25 cellular contexts compared by ENCODE assay signal in genomic region chr3:52434491-52435115, GRCh38. TPM values are rescaled to one million over a fixed set of nuclear protein-coding genes. Genes with fewer than 3 reads are reported as not detected.
DNase-seq lines count a peak whose midpoint lies in the region; ATAC-seq and TF ChIP-seq lines count a peak whose summit lies in the region.
"Had no signal": no experiment of that assay in that cellular context is flagged by ENCODE, and none has a peak within 500 bp of the region (broad histone marks: within the 10 kb centered on the region; RNA-seq: fewer than 3 reads in every experiment).

No MANE protein-coding gene starts in this region.

- H3K4me3 ChIP-seq in aorta (ENCODE audit: low read length in 2 of 2): no peak overlapping the region
- H3K4me3 ChIP-seq: GM23338, SJSA1, tibial artery had no signal

- H3K9me3 ChIP-seq in aorta (ENCODE audit: control insufficient read depth, low read length): no peaks in the 10 kb centered on the region
- H3K9me3 ChIP-seq: SJSA1, tibial artery had no signal

- H3K9me3 Mint-ChIP-seq in natural killer cell treated with Interleukin-12 subunit alpha and Interleukin-12 subunit beta and Interleukin-15 and Interleukin-18, amount 100 ng/mL, for 72 hours: no peaks in the 10 kb centered on the region
- no peaks in the 10 kb centered on the region for H3K9me3 Mint-ChIP-seq in natural killer cell
- H3K9me3 Mint-ChIP-seq in effector memory CD8-positive, alpha-beta T cell: no peaks in the 10 kb centered on the region
- H3K9me3 Mint-ChIP-seq: activated CD4-positive, alpha-beta memory T cell treated with anti-CD3 and anti-CD28 coated beads, Interleukin-2, amount 10 ng/mL, durations not matched to agents 7 days and 5 days; activated naive CD4-positive, alpha-beta T cell treated with anti-CD3 and anti-CD28 coated beads, Interleukin-2, amount 50 U/mL, for 24 hours; GM23338; immature natural killer cell; naive B cell had no signal

- DNase-seq in natural killer cell treated with Interleukin-12 subunit alpha and Interleukin-12 subunit beta and Interleukin-15 and Interleukin-18, amount 100 ng/mL, for 72 hours (ENCODE audit: low spot score): peak; percentile 31
- DNase-seq in natural killer cell (no peak), omental fat pad (ENCODE audit: low spot score) (peak; percentile 12), aorta (peak; percentile 37 to 41), NCI-H2227 treated with DMSO at 0.1 percent for 48 hours (lab: John Stamatoyannopoulos, UW) (no peak), C1 segment of cervical spinal cord (lab: John Stamatoyannopoulos, UW) (no peak), cerebellum (ENCODE audit: low spot score) (no peak)
- no peak for DNase-seq in effector memory CD8-positive, alpha-beta T cell
- DNase-seq: activated CD4-positive, alpha-beta memory T cell treated with anti-CD3 and anti-CD28 coated beads, Interleukin-2, amount 10 ng/mL, durations not matched to agents 7 days and 5 days; activated T-cell treated with anti-CD3 and anti-CD28 coated beads, Interleukin-2, amount 50 U/mL, for 1 hour; immature natural killer cell; KBM-7; naive B cell; NCI-H2029; NCI-H345; PC-3; stimulated activated CD4-positive, alpha-beta T cell treated with anti-CD3 and anti-CD28 coated beads, Interleukin-2, amount 100 ng/mL, for 48 hours; stimulated activated naive CD4-positive, alpha-beta T cell treated with Interleukin-2 at 50 U/mL for 16 hours; T-helper 2 cell had no signal

- H3K36me3 Mint-ChIP-seq in natural killer cell treated with Interleukin-12 subunit alpha and Interleukin-12 subunit beta and Interleukin-15 and Interleukin-18, amount 100 ng/mL, for 72 hours: no peaks in the 10 kb centered on the region
- no peaks in the 10 kb centered on the region for H3K36me3 Mint-ChIP-seq in natural killer cell
- no peaks in the 10 kb centered on the region for H3K36me3 Mint-ChIP-seq in effector memory CD8-positive, alpha-beta T cell (ENCODE audit: insufficient read depth)
- H3K36me3 Mint-ChIP-seq: activated naive CD4-positive, alpha-beta T cell treated with anti-CD3 and anti-CD28 coated beads, Interleukin-2, amount 50 U/mL, for 24 hours; immature natural killer cell; naive B cell had no signal

- H3K27me3 Mint-ChIP-seq in natural killer cell treated with Interleukin-12 subunit alpha and Interleukin-12 subunit beta and Interleukin-15 and Interleukin-18, amount 100 ng/mL, for 72 hours: no peaks in the 10 kb centered on the region
- H3K27me3 Mint-ChIP-seq in natural killer cell (ENCODE audit: low read depth in 2 of 2): peaks cover 0 to 3% of the 10 kb centered on the region in 2 donors
- peaks cover 0 to 8% of the 10 kb centered on the region in 2 donors for H3K27me3 Mint-ChIP-seq in effector memory CD8-positive, alpha-beta T cell
- H3K27me3 Mint-ChIP-seq: activated naive CD4-positive, alpha-beta T cell treated with anti-CD3 and anti-CD28 coated beads, Interleukin-2, amount 50 U/mL, for 24 hours had no signal

- intact Hi-C loops in natural killer cell (cut with micrococcal nuclease): no loop called here
- intact Hi-C loops in aorta (cut with DNase I): no loop called here

- H3K4me1 ChIP-seq in aorta (ENCODE audit: control insufficient read depth in 1 of 2, insufficient read depth in 2 of 2, low read length in 2 of 2): no peaks in the 10 kb centered on the region

- TF ChIP-seq CTCF in natural killer cell (IDR thresholded peaks at IDR 0.05): no peak
- TF ChIP-seq CTCF in omental fat pad (IDR thresholded peaks at IDR 0.05): no peak

- H3K4me3 Mint-ChIP-seq in natural killer cell treated with Interleukin-12 subunit alpha and Interleukin-12 subunit beta and Interleukin-15 and Interleukin-18, amount 100 ng/mL, for 72 hours: no peak overlapping the region
- no peak overlapping the region for H3K4me3 Mint-ChIP-seq in natural killer cell
- H3K4me3 Mint-ChIP-seq in effector memory CD8-positive, alpha-beta T cell: no peak overlapping the region
- H3K4me3 Mint-ChIP-seq: activated CD4-positive, alpha-beta memory T cell treated with anti-CD3 and anti-CD28 coated beads, Interleukin-2, amount 10 ng/mL, durations not matched to agents 7 days and 5 days; activated naive CD4-positive, alpha-beta T cell treated with anti-CD3 and anti-CD28 coated beads, Interleukin-2, amount 50 U/mL, for 24 hours; GM23338; immature natural killer cell; naive B cell had no signal

- H3K36me3 ChIP-seq in aorta (ENCODE audit: control insufficient read depth in 1 of 2, insufficient read depth in 2 of 2, low read length in 1 of 2): no peaks in the 10 kb centered on the region
- H3K36me3 ChIP-seq: SJSA1, tibial artery had no signal

- H3K27ac ChIP-seq in aorta (ENCODE audit: low read depth in 1 of 2, low read length in 2 of 2): no peak overlapping the region
- H3K27ac ChIP-seq: parathyroid adenoma, SJSA1, tibial artery had no signal

- H3K4me1 Mint-ChIP-seq in natural killer cell treated with Interleukin-12 subunit alpha and Interleukin-12 subunit beta and Interleukin-15 and Interleukin-18, amount 100 ng/mL, for 72 hours (ENCODE audit: low read depth in 2 of 2): no peaks in the 10 kb centered on the region
- H3K4me1 Mint-ChIP-seq in natural killer cell: no peaks in the 10 kb centered on the region
- H3K4me1 Mint-ChIP-seq in effector memory CD8-positive, alpha-beta T cell (ENCODE audit: low read depth in 2 of 2): peaks cover 0 to 3% of the 10 kb centered on the region in 2 donors
- H3K4me1 Mint-ChIP-seq: activated naive CD4-positive, alpha-beta T cell treated with anti-CD3 and anti-CD28 coated beads, Interleukin-2, amount 50 U/mL, for 24 hours; immature natural killer cell; naive B cell had no signal

- no peaks in the 10 kb centered on the region for H3K27me3 ChIP-seq in aorta (ENCODE audit: control insufficient read depth in 1 of 2, insufficient read depth in 2 of 2, low read length in 1 of 2)
- H3K27me3 ChIP-seq: SJSA1, tibial artery had no signal

- no peak for ATAC-seq in natural killer cell treated with Interleukin-12 subunit alpha and Interleukin-12 subunit beta and Interleukin-15 and Interleukin-18, amount 100 ng/mL, for 72 hours
- no peak for ATAC-seq in natural killer cell
- no peak for ATAC-seq in effector memory CD8-positive, alpha-beta T cell (replicated peaks)
- ATAC-seq in omental fat pad (ENCODE audit: low FRiP score): no peak
- no peak for ATAC-seq in aorta (ENCODE audit: low FRiP score)
- ATAC-seq: GM23338, PC-3 had no signal

- 91 to 95% methylated on average over 9 of the region's 9 CpGs for WGBS in aorta, 2 donors

- H3K27ac Mint-ChIP-seq in natural killer cell treated with Interleukin-12 subunit alpha and Interleukin-12 subunit beta and Interleukin-15 and Interleukin-18, amount 100 ng/mL, for 72 hours: no peak overlapping the region
- H3K27ac Mint-ChIP-seq in natural killer cell: no peak overlapping the region
- H3K27ac Mint-ChIP-seq in effector memory CD8-positive, alpha-beta T cell: peak overlapping the region; percentile 5 to 31
- H3K27ac Mint-ChIP-seq: activated CD4-positive, alpha-beta memory T cell treated with anti-CD3 and anti-CD28 coated beads, Interleukin-2, amount 10 ng/mL, durations not matched to agents 7 days and 5 days; activated naive CD4-positive, alpha-beta T cell treated with anti-CD3 and anti-CD28 coated beads, Interleukin-2, amount 50 U/mL, for 24 hours; naive B cell had no signal

RNA-seq across cellular contexts. Expression of gene SEMA3G, which starts 10.3 kb away (rescaled TPM):
- under 1 TPM in 1 of 2 donors, not detected in 1; 0.08 TPM for total RNA-seq in natural killer cell treated with Interleukin-12 subunit alpha and Interleukin-12 subunit beta and Interleukin-15 and Interleukin-18, amount 100 ng/mL, for 72 hours
- total RNA-seq in natural killer cell: under 1 TPM in 2 of 3 donors, not detected in 1; 0.07 to 0.55 TPM
- total RNA-seq in omental fat pad: 100 to 1,000 TPM in 3 of 4 donors, 10 to 100 TPM in 1; 21.3 to 200 (median 131) TPM
- 10 to 100 TPM; 12.5 to 23.8 TPM for total RNA-seq in aorta
- under 1 TPM in 1 of 2 donors, not detected in 1; 0.26 TPM for polyA plus RNA-seq in aorta
- 3.3 TPM for total RNA-seq in cerebellum
- polyA plus RNA-seq: immature natural killer cell had no signal

RNA-seq across cellular contexts. Expression of gene TNNC1, which starts 19.2 kb away (rescaled TPM):
- not detected for total RNA-seq in natural killer cell treated with Interleukin-12 subunit alpha and Interleukin-12 subunit beta and Interleukin-15 and Interleukin-18, amount 100 ng/mL, for 72 hours
- 1 to 10 TPM in 2 of 3 donors, not detected in 1; 1.1 to 1.2 TPM for total RNA-seq in natural killer cell
- total RNA-seq in omental fat pad: 1 to 10 TPM in 2 of 4 donors, not detected in 2; 2.4 to 2.5 TPM
- total RNA-seq in aorta: 1 to 10 TPM; 2.6 to 4.7 TPM
- polyA plus RNA-seq in aorta: 10 to 100 TPM in 1 of 2 donors, 1 to 10 TPM in 1; 3.0 to 20.7 TPM
- 0.64 TPM for total RNA-seq in cerebellum
- total RNA-seq: endothelial cell of umbilical vein had no signal
- polyA plus RNA-seq: immature natural killer cell had no signal

RNA-seq across cellular contexts. Expression of gene NISCH, which starts 20.8 kb away (rescaled TPM):
- total RNA-seq in natural killer cell treated with Interleukin-12 subunit alpha and Interleukin-12 subunit beta and Interleukin-15 and Interleukin-18, amount 100 ng/mL, for 72 hours: 100 to 1,000 TPM in 1 of 2 donors, 10 to 100 TPM in 1; 72.5 to 116 TPM
- total RNA-seq in natural killer cell (100 to 1,000 TPM; 162 to 191 (median 175) TPM), omental fat pad (10 to 100 TPM; 59.8 to 82.3 (median 68.5) TPM), aorta (100 to 1,000 TPM in 1 of 2 donors, 10 to 100 TPM in 1; 80.9 to 157 TPM), cerebellum (93.2 TPM)
- polyA plus RNA-seq in aorta: 100 to 1,000 TPM in 1 of 2 donors, 10 to 100 TPM in 1; 13.3 to 122 TPM

RNA-seq across cellular contexts. Expression of gene PHF7, which starts 24.1 kb away (rescaled TPM):
- 10 to 100 TPM in 1 of 2 donors, 1 to 10 TPM in 1; 3.8 to 11.8 TPM for total RNA-seq in natural killer cell treated with Interleukin-12 subunit alpha and Interleukin-12 subunit beta and Interleukin-15 and Interleukin-18, amount 100 ng/mL, for 72 hours
- total RNA-seq in natural killer cell (10 to 100 TPM; 10.9 to 13.5 (median 13.5) TPM), omental fat pad (10 to 100 TPM in 2 of 4 donors, 1 to 10 TPM in 2; 5.5 to 12.9 (median 9.1) TPM), aorta (1 to 10 TPM; 7.7 to 8.0 TPM), cerebellum (5.3 TPM)
- polyA plus RNA-seq in aorta: 1 to 10 TPM; 7.1 to 8.5 TPM

RNA-seq across cellular contexts. Expression of gene BAP1, which starts 24.8 kb away (rescaled TPM):
- total RNA-seq in natural killer cell treated with Interleukin-12 subunit alpha and Interleukin-12 subunit beta and Interleukin-15 and Interleukin-18, amount 100 ng/mL, for 72 hours: 100 to 1,000 TPM in 1 of 2 donors, 10 to 100 TPM in 1; 96.1 to 131 TPM
- 100 to 1,000 TPM; 141 to 154 (median 145) TPM for total RNA-seq in natural killer cell
- total RNA-seq in omental fat pad: 10 to 100 TPM; 44.6 to 73.0 (median 57.4) TPM
- 10 to 100 TPM; 62.7 to 74.4 TPM for total RNA-seq in aorta
- polyA plus RNA-seq in aorta: 10 to 100 TPM; 29.4 to 99.6 TPM
- total RNA-seq in cerebellum: 56.5 TPM

Comparison
In these comparisons a context has a peak if more than half of its experiments do, and no peak if none do; other contexts are left out.
1. DNase-seq: peak in natural killer cell treated with Interleukin-12 subunit alpha and Interleukin-12 subunit beta and Interleukin-15 and Interleukin-18, amount 100 ng/mL, for 72 hours (single experiment), omental fat pad (single experiment) and aorta (2 of 2); none in natural killer cell (single experiment), effector memory CD8-positive, alpha-beta T cell (0 of 3), NCI-H2227 treated with DMSO at 0.1 percent for 48 hours (single experiment), C1 segment of cervical spinal cord (0 of 14) and cerebellum (single experiment).
2. H3K27ac Mint-ChIP-seq: peak in effector memory CD8-positive, alpha-beta T cell (2 of 2); none in natural killer cell treated with Interleukin-12 subunit alpha and Interleukin-12 subunit beta and Interleukin-15 and Interleukin-18, amount 100 ng/mL, for 72 hours (0 of 2) and natural killer cell (0 of 2).